Comparison of ENCODE assay signal across 22 cellular contexts in the genomic region with DNA sequence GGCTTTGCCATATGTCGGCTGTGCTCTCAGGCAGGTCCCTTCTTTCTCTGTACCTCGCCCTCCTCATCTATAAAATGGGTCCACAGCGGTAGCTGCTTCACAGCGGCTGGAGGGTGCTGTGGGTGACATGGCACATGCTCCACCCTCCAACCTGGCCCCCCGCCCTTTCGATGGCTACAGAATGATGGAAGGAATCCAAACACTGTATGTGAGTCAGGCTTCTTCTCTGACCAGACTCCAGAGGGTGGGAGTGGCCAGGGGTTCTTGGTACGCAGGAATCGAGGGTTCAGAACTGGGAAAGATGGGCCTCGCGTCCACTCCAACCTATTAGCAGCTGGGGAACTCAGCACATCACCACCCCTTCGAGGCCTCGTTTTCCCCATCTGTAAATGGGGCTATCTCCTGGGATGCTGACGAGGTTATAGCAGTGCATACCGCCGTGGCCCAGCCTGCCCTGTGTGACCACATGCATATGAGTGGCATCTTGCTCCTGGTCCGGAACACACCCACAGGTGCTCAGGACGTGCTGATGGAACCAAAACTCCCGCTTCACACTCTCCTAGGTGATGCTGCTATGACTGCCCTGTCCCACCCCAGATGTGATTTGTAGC. TPM values are rescaled to one million over a fixed set of nuclear protein-coding genes. Genes with fewer than 3 reads are reported as not detected.
A peak's percentile ranks its signal among the peaks of the same experiment; 100 is the strongest.
DNase-seq lines count a peak whose midpoint lies in the region; ATAC-seq, FAIRE-seq and TF ChIP-seq lines count a peak whose summit lies in the region.
"Had no signal": no experiment of that assay in that cellular context is flagged by ENCODE, and none has a peak within 500 bp of the region (broad histone marks: within the 10 kb centered on the region; RNA-seq: fewer than 3 reads in every experiment).

No MANE protein-coding gene starts in this region.

- intact Hi-C loops in heart right ventricle (cut with DNase I), result no loop called here
- intact Hi-C loops in mucosa of descending colon (cut with DNase I, micrococcal nuclease), result no loop called here
- intact Hi-C loops in thyroid gland (cut with DNase I), result no loop called here

- peak overlapping the region; percentile 61 for H2BK12ac ChIP-seq in trophoblast cell (ENCODE audit: low read length)

- H3K36me3 ChIP-seq in BLaER1, result no peaks in the 10 kb centered on the region
- peaks cover 3% of the 10 kb centered on the region for H3K36me3 ChIP-seq in astrocyte (ENCODE audit: insufficient read depth, low read length)
- peaks cover 0 to 10% (median 0%) of the 10 kb centered on the region in 9 donors for H3K36me3 ChIP-seq in heart right ventricle
- no peaks in the 10 kb centered on the region for H3K36me3 ChIP-seq in trophoblast cell (ENCODE audit: control insufficient read depth in 1 of 2, insufficient read depth in 2 of 2, low read length in 2 of 2)
- H3K36me3 ChIP-seq in mucosa of descending colon (ENCODE audit: low read depth), result no peaks in the 10 kb centered on the region
- H3K36me3 ChIP-seq in thyroid gland, result no peaks in the 10 kb centered on the region
- no peaks in the 10 kb centered on the region for H3K36me3 ChIP-seq in small intestine (ENCODE audit: control insufficient read depth in 2 of 2, insufficient read depth in 2 of 2, low read length in 2 of 2)

- H2AFZ ChIP-seq in astrocyte (ENCODE audit: low read depth, low read length), result no peak overlapping the region
- no peak overlapping the region for H2AFZ ChIP-seq in trophoblast cell (ENCODE audit: insufficient read depth, low read length, poor library complexity)

- peak overlapping the region; percentile 3 for H4K8ac ChIP-seq in trophoblast cell (ENCODE audit: low read depth, low read length)

- 86 to 87% methylated on average over 18 of the region's 18 CpGs for WGBS in heart right ventricle, 2 donors
- WGBS in trophoblast cell (ENCODE audit: extremely low coverage, insufficient coverage, insufficient read length), result no CpG with 5 or more reads among the region's 18 CpGs
- 88 to 89% methylated on average over 10 to 18 of the region's 18 CpGs for WGBS in thyroid gland, 2 donors
- WGBS in small intestine, 3 donors, result 79 to 87% (median 83%) methylated on average over 18 of the region's 18 CpGs

- TF ChIP-seq CTCF in astrocyte (IDR thresholded peaks at IDR 0.05; ENCODE audit: insufficient read depth, low read depth, low read length) (no peak), heart right ventricle (IDR thresholded peaks at IDR 0.05) (no peak), mucosa of descending colon (IDR thresholded peaks at IDR 0.05) (no peak), thyroid gland (IDR thresholded peaks at IDR 0.05) (no peak)

- H3K27me3 Mint-ChIP-seq in astrocyte (ENCODE audit: low read depth, unreplicated experiment), result no peaks in the 10 kb centered on the region

- peak overlapping the region; percentile 8 for H3K14ac ChIP-seq in trophoblast cell (ENCODE audit: low read length)

- TF ChIP-seq POLR2A in thyroid gland (IDR thresholded peaks at IDR 0.05), result no peak

- H4K20me1 ChIP-seq in BLaER1 (no peaks in the 10 kb centered on the region), astrocyte (ENCODE audit: insufficient read depth, low read length) (peaks cover 97% of the 10 kb centered on the region)

- H3K27ac ChIP-seq in BLaER1, result peak overlapping the region; percentile 47; the same call in 1 of the 2 replicates
- H3K27ac ChIP-seq in astrocyte (ENCODE audit: low read depth, low read length), result no peak overlapping the region
- H3K27ac ChIP-seq in heart right ventricle, result peak overlapping the region in 6 of 10 donors; percentile 36 to 68 (median 60)
- no peak overlapping the region for H3K27ac ChIP-seq in trophoblast cell (ENCODE audit: low read depth, low read length)
- peak overlapping the region in 1 of 3 donors; percentile 62 for H3K27ac ChIP-seq in thyroid gland
- no peak overlapping the region for H3K27ac ChIP-seq in small intestine (ENCODE audit: low read depth in 1 of 2, low read length in 1 of 2)

- H3K9me3 ChIP-seq in BLaER1 (no peaks in the 10 kb centered on the region), astrocyte (ENCODE audit: insufficient read depth, low read depth, low read length) (no peaks in the 10 kb centered on the region), heart right ventricle (peaks cover 0 to under 1% (median 0%) of the 10 kb centered on the region in 11 donors), trophoblast cell (ENCODE audit: insufficient read depth, low read depth, low read length) (no peaks in the 10 kb centered on the region), mucosa of descending colon (no peaks in the 10 kb centered on the region), thyroid gland (no peaks in the 10 kb centered on the region), small intestine (ENCODE audit: control insufficient read depth, low read depth) (no peaks in the 10 kb centered on the region)

- H3K27me3 ChIP-seq in BLaER1 (no peaks in the 10 kb centered on the region), astrocyte (ENCODE audit: insufficient read depth, low read length) (no peaks in the 10 kb centered on the region), heart right ventricle (peaks cover 0 to 8% (median 0%) of the 10 kb centered on the region in 7 donors), trophoblast cell (ENCODE audit: insufficient read depth, low read length) (no peaks in the 10 kb centered on the region), thyroid gland (no peaks in the 10 kb centered on the region), small intestine (ENCODE audit: control insufficient read depth in 2 of 2, insufficient read depth in 2 of 2, low read length in 2 of 2) (no peaks in the 10 kb centered on the region)

- H3K4me2 ChIP-seq in BLaER1, result peak overlapping the region; percentile 77
- peak overlapping the region; percentile 6 for H3K4me2 ChIP-seq in astrocyte (ENCODE audit: low read length)
- H3K4me2 ChIP-seq in trophoblast cell (ENCODE audit: low read length), result peak overlapping the region; percentile 49

- H3K27ac Mint-ChIP-seq in astrocyte (ENCODE audit: unreplicated experiment), result peak overlapping the region; percentile 90
- H3K27ac Mint-ChIP-seq: HFFc6; immature natural killer cell; stimulated activated naive CD8-positive, alpha-beta T cell treated with anti-CD3 and anti-CD28 coated beads, Interleukin-15, Interleukin-2, amounts not matched to agents 100 ng/mL and 50 ng/mL, for 24 hours had no signal

- peaks cover 27% of the 10 kb centered on the region for H3K36me3 Mint-ChIP-seq in astrocyte (ENCODE audit: low read depth, unreplicated experiment)
- H3K36me3 Mint-ChIP-seq: immature natural killer cell had no signal

- H3K4me1 Mint-ChIP-seq in astrocyte (ENCODE audit: low read depth, unreplicated experiment), result peaks cover 46% of the 10 kb centered on the region
- H3K4me1 Mint-ChIP-seq: central memory CD8-positive, alpha-beta T cell; immature natural killer cell had no signal

- H3K79me2 ChIP-seq in astrocyte (ENCODE audit: insufficient read depth, low read length) (peaks cover 100% of the 10 kb centered on the region), trophoblast cell (ENCODE audit: control insufficient read depth, insufficient read depth, low read length, poor library complexity) (no peaks in the 10 kb centered on the region)

- peak overlapping the region; percentile 52 for H3K18ac ChIP-seq in trophoblast cell (ENCODE audit: low read length)

- peak overlapping the region; percentile 59 for H2AK5ac ChIP-seq in trophoblast cell (ENCODE audit: low read length)

- H3K9ac ChIP-seq in BLaER1, result peak overlapping the region; percentile 56; the same call in 1 of the 2 replicates
- H3K9ac ChIP-seq in astrocyte (ENCODE audit: low read length), result peak overlapping the region; percentile 36
- no peak overlapping the region for H3K9ac ChIP-seq in trophoblast cell (ENCODE audit: low read length)

- no peaks in the 10 kb centered on the region for H3K9me3 Mint-ChIP-seq in astrocyte (ENCODE audit: unreplicated experiment)
- H3K9me3 Mint-ChIP-seq: central memory CD8-positive, alpha-beta T cell; HFFc6; immature natural killer cell; stimulated activated naive CD8-positive, alpha-beta T cell treated with anti-CD3 and anti-CD28 coated beads, Interleukin-15, Interleukin-2, amounts not matched to agents 100 ng/mL and 50 ng/mL, for 24 hours had no signal

- no peak overlapping the region for H3K23ac ChIP-seq in trophoblast cell (ENCODE audit: low read length)

- H2BK120ac ChIP-seq in trophoblast cell (ENCODE audit: insufficient read depth, low read length, poor library complexity), result peak overlapping the region; percentile 8

- no peak overlapping the region for H2BK5ac ChIP-seq in trophoblast cell (ENCODE audit: low read depth, low read length, poor library complexity)

- DNase-seq in astrocyte (ENCODE audit: low read depth), result peak; percentile 83
- no peak for DNase-seq in heart right ventricle
- no peak for DNase-seq in trophoblast cell
- DNase-seq in mucosa of descending colon, result no peak
- no peak for DNase-seq in EL
- DNase-seq in thyroid gland, result no peak
- DNase-seq in small intestine, result no peak
- DNase-seq: activated CD4-positive, CD25-positive, alpha-beta regulatory T cell treated with anti-CD3 and anti-CD28 coated beads, Interleukin-2, amount 50 U/mL, for 72 hours; activated naive CD4-positive, alpha-beta T cell treated with Interleukin-2 at 50 U/mL for 16 hours; HFFc6; immature natural killer cell; mammary epithelial cell; NCI-H1092 treated with DMSO at 0.1 percent for 48 hours; NK-92 treated with Interleukin-12 subunit alpha and Interleukin-12 subunit beta, amount 100 ng/mL, for 24 hours; occipital lobe; SHP77 treated with DMSO at 0.1 percent for 48 hours; stimulated activated CD4-positive, alpha-beta T cell treated with anti-CD3 and anti-CD28 coated beads, Interleukin-12 subunit alpha, Interleukin-12 subunit beta, amount 100 ng/mL, for 4 hours; T-helper 2 cell had no signal

- no peak overlapping the region for H3K4me3 Mint-ChIP-seq in astrocyte (ENCODE audit: unreplicated experiment)
- H3K4me3 Mint-ChIP-seq: central memory CD8-positive, alpha-beta T cell; HFFc6; immature natural killer cell; stimulated activated naive CD8-positive, alpha-beta T cell treated with anti-CD3 and anti-CD28 coated beads, Interleukin-15, Interleukin-2, amounts not matched to agents 100 ng/mL and 50 ng/mL, for 24 hours had no signal

- H3K4me3 ChIP-seq in BLaER1, result no peak overlapping the region
- H3K4me3 ChIP-seq in astrocyte (ENCODE audit: insufficient read depth, low read depth, low read length), result no peak overlapping the region
- H3K4me3 ChIP-seq in heart right ventricle, result no peak overlapping the region
- no peak overlapping the region for H3K4me3 ChIP-seq in trophoblast cell (ENCODE audit: low read depth, low read length)
- no peak overlapping the region for H3K4me3 ChIP-seq in mucosa of descending colon
- H3K4me3 ChIP-seq in thyroid gland (replicated peaks in 1 of 3), result no peak overlapping the region
- H3K4me3 ChIP-seq in small intestine (ENCODE audit: low read depth in 1 of 2, low read length in 2 of 2), result no peak overlapping the region

- peak overlapping the region; percentile 1 for H3K4ac ChIP-seq in trophoblast cell (ENCODE audit: low read depth, low read length)

- peaks cover 11% of the 10 kb centered on the region for H3K79me1 ChIP-seq in trophoblast cell (ENCODE audit: low read length)

- H3K4me1 ChIP-seq in BLaER1 (peaks cover 36% of the 10 kb centered on the region), astrocyte (ENCODE audit: insufficient read depth, low read length) (peaks cover 50% of the 10 kb centered on the region), heart right ventricle (peaks cover 14 to 50% (median 36%) of the 10 kb centered on the region in 9 donors), trophoblast cell (ENCODE audit: control insufficient read depth in 1 of 2, insufficient read depth in 2 of 2, low read length in 2 of 2) (peaks cover 17 to 24% of the 10 kb centered on the region in 2 experiments), mucosa of descending colon (ENCODE audit: low read depth) (no peaks in the 10 kb centered on the region), thyroid gland (peaks cover 0 to 4% of the 10 kb centered on the region in 2 donors), small intestine (ENCODE audit: control insufficient read depth in 2 of 2, insufficient read depth in 1 of 2, low read depth in 1 of 2, low read length in 1 of 2) (peaks cover 0 to 5% of the 10 kb centered on the region in 2 donors)

- H4K91ac ChIP-seq in trophoblast cell (ENCODE audit: low read depth, low read length), result peak overlapping the region; percentile 46

- no peak overlapping the region for H4K12ac ChIP-seq in trophoblast cell (ENCODE audit: low read depth, low read length)

- FAIRE-seq in astrocyte (lab: Jason Lieb, UNC) (peak; percentile 34), small intestine (lab: Jason Lieb, UNC) (no peak)
- FAIRE-seq: G401.6 had no signal

- ATAC-seq in heart right ventricle (peak in 1 of 8 donors; percentile 40), mucosa of descending colon (no peak)

RNA-seq across cellular contexts. Expression of a gene that starts 26.4 kb away (rescaled TPM):
- total RNA-seq in astrocyte, result 98.6 and 110 TPM in 2 replicates
- 1 to 10 TPM; 3.6 to 8.3 (median 6.1) TPM for total RNA-seq in heart right ventricle
- polyA plus RNA-seq in heart right ventricle, result 1 to 10 TPM; 2.3 to 3.4 TPM
- 3.3 and 4.1 TPM in 2 replicates for polyA plus RNA-seq in trophoblast cell (2013)
- total RNA-seq in mucosa of descending colon, result 1 to 10 TPM in 2 of 3 donors, under 1 TPM in 1; 0.49 to 7.6 (median 1.8) TPM
- total RNA-seq in thyroid gland, result 1 to 10 TPM; 2.5 to 4.5 (median 2.9) TPM
- 1 to 10 TPM in 1 of 3 donors, under 1 TPM in 1, not detected in 1; 0.81 to 2.1 TPM for polyA plus RNA-seq in small intestine

Comparison
In these comparisons a context has a peak if more than half of its experiments do, and no peak if none do; other contexts are left out.
1. H3K27ac ChIP-seq: peak in BLaER1 (single experiment) and heart right ventricle (6 of 10); none in astrocyte (single experiment), trophoblast cell (single experiment) and small intestine (0 of 2).
2. H3K4me2 ChIP-seq: peak in every context shown above with its lines; median percentile 77 in BLaER1; 49 in trophoblast cell; 6 in astrocyte.
3. RNA of a gene that starts 26.4 kb away (total RNA-seq): 98.6 to 110 TPM in astrocyte; 3.6 to 8.3 TPM in heart right ventricle, 2.5 to 4.5 TPM in thyroid gland and 0.49 to 7.6 TPM in mucosa of descending colon; every median in the first group is over 10 times any median in the second.